In genomic region chr2:121905201-121905600, GRCh38 we compare ENCODE assay signal across 4 cellular contexts.
"Had no signal": no experiment of that assay in that cellular context is flagged by ENCODE, and none has a peak within 500 bp of the region (broad histone marks: within the 10 kb centered on the region; RNA-seq: fewer than 3 reads in every experiment).

No MANE protein-coding gene starts in this region.

- H3K4me2 ChIP-seq: GM23338 had no signal

- DNase-seq: H9, HCEC 1CT, IMR-90 had no signal

- H3K4me3 ChIP-seq: GM23338 had no signal

- H3K4me3 Mint-ChIP-seq: GM23338, H9 had no signal

- H3K27ac Mint-ChIP-seq: GM23338, H9 had no signal

- H3K4me1 Mint-ChIP-seq: GM23338 had no signal

- H3K9me3 Mint-ChIP-seq: GM23338, H9 had no signal

- H2AFZ ChIP-seq: GM23338 had no signal
